Comparison of ENCODE assay signal across 29 cellular contexts in the genomic region with DNA sequence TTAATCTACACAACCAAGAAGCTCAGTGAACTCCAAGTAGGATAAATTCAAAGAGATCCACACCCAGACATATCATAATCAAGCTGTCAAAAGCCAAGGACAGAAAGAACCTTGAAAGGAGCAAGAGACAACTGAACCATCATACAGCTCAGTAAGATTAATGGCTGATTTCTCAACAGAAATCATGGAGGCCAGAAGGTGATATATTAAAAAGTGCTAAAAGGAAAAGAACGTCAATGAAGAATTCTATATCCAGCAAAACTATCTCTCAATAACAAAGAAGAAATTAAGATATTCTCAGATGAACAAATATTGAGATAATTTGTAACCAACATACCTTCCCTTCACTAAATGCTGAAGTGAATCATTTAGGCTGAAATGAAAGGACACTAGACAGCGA.
"Had no signal": no experiment of that assay in that cellular context is flagged by ENCODE, and none has a peak within 500 bp of the region (broad histone marks: within the 10 kb centered on the region; RNA-seq: fewer than 3 reads in every experiment).

No MANE protein-coding gene starts in this region.

- H3K4me3 Mint-ChIP-seq: stimulated activated effector memory CD8-positive, alpha-beta T cell treated with anti-CD3 and anti-CD28 coated beads, Interleukin-12 subunit alpha, Interleukin-12 subunit beta, amount 100 ng/mL, for 72 hours; stimulated activated memory B cell treated with anti-CD40 and anti-IgM and Interleukin-4, amounts not matched to agents 10 μg/mL and 1 μg/mL and 100 μg/mL, for 72 hours; stimulated activated naive B cell treated with anti-CD40 and anti-IgM and Interleukin-4, amounts not matched to agents 10 μg/mL and 1 μg/mL and 100 μg/mL, for 72 hours; stimulated activated naive CD8-positive, alpha-beta T cell treated with anti-CD3 and anti-CD28 coated beads, Interleukin-15, amount 100 ng/mL, for 72 hours; stimulated activated naive CD8-positive, alpha-beta T cell treated with anti-CD3 and anti-CD28 coated beads, Interleukin-15, Interleukin-2, amounts not matched to agents 100 ng/mL and 50 ng/mL, for 24 hours; type B pancreatic cell had no signal

- DNase-seq: stimulated activated CD4-positive, alpha-beta T cell treated with anti-CD3 and anti-CD28 coated beads, Interleukin-2, amount 100 ng/mL, for 48 hours; stimulated activated CD4-positive, alpha-beta T cell treated with anti-CD3 and anti-CD28 coated beads, Interleukin-4, amount 100 ng/mL, for 1 hour; stimulated activated CD4-positive, alpha-beta T cell treated with anti-CD3 and anti-CD28 coated beads, Interleukin-4, amount 100 ng/mL, for 24 hours; stimulated activated CD4-positive, alpha-beta T cell treated with anti-CD3 and anti-CD28 coated beads, Interleukin-4, amount 100 ng/mL, for 4 hours; stimulated activated CD8-positive, alpha-beta memory T cell treated with anti-CD3 and anti-CD28 coated beads, Interleukin-4, amount 100 ng/mL, for 48 hours; stimulated activated naive B cell treated with anti-CD40 and anti-IgM and Interleukin-4, amounts not matched to agents 10 μg/mL and 1 μg/mL and 100 μg/mL, for 72 hours; stimulated activated naive CD4-positive, alpha-beta T cell; stimulated activated naive CD4-positive, alpha-beta T cell treated with Interleukin-2 at 50 U/mL for 16 hours; stimulated activated naive CD8-positive, alpha-beta T cell treated with anti-CD3 and anti-CD28 coated beads, Interleukin-15, amount 100 ng/mL, for 72 hours; stimulated activated naive CD8-positive, alpha-beta T cell treated with anti-CD3 and anti-CD28 coated beads, Interleukin-15, Interleukin-2, amounts not matched to agents 100 U/mL and 50 U/mL, for 24 hours; stomach; substantia nigra; testis; thyroid gland; tibial artery; transverse colon; trophoblast cell; upper lobe of left lung; upper lobe of right lung; uterus had no signal

- H3K27ac ChIP-seq: stomach, suprapubic skin, testis, thyroid gland, tibial nerve, upper lobe of left lung, upper lobe of right lung, uterus, vagina had no signal

- H3K36me3 ChIP-seq: stomach, suprapubic skin, thoracic aorta, thyroid gland, tibial artery, tibial nerve, transverse colon, upper lobe of left lung, upper lobe of right lung, uterus, vagina had no signal

- H3K4me1 ChIP-seq: upper lobe of left lung, upper lobe of right lung, uterus had no signal

- H3K27ac Mint-ChIP-seq: stimulated activated effector memory CD8-positive, alpha-beta T cell treated with anti-CD3 and anti-CD28 coated beads, Interleukin-12 subunit alpha, Interleukin-12 subunit beta, amount 100 ng/mL, for 72 hours; stimulated activated memory B cell treated with anti-CD40 and anti-IgM and Interleukin-4, amounts not matched to agents 10 μg/mL and 1 μg/mL and 100 μg/mL, for 72 hours; stimulated activated naive B cell treated with anti-CD40 and anti-IgM and Interleukin-4, amounts not matched to agents 10 μg/mL and 1 μg/mL and 100 μg/mL, for 72 hours; stimulated activated naive CD8-positive, alpha-beta T cell treated with anti-CD3 and anti-CD28 coated beads, Interleukin-15, amount 100 ng/mL, for 72 hours; stimulated activated naive CD8-positive, alpha-beta T cell treated with anti-CD3 and anti-CD28 coated beads, Interleukin-15, Interleukin-2, amounts not matched to agents 100 ng/mL and 50 ng/mL, for 24 hours; type B pancreatic cell had no signal

- H3K36me3 Mint-ChIP-seq: stimulated activated effector memory CD8-positive, alpha-beta T cell treated with anti-CD3 and anti-CD28 coated beads, Interleukin-12 subunit alpha, Interleukin-12 subunit beta, amount 100 ng/mL, for 72 hours; stimulated activated memory B cell treated with anti-CD40 and anti-IgM and Interleukin-4, amounts not matched to agents 10 μg/mL and 1 μg/mL and 100 μg/mL, for 72 hours; stimulated activated naive B cell treated with anti-CD40 and anti-IgM and Interleukin-4, amounts not matched to agents 10 μg/mL and 1 μg/mL and 100 μg/mL, for 72 hours had no signal

- H3K27me3 ChIP-seq: stomach, suprapubic skin, testis, thyroid gland, tibial artery, tibial nerve, transverse colon, upper lobe of left lung, upper lobe of right lung, uterus, vagina had no signal

- ATAC-seq: stimulated activated effector memory CD8-positive, alpha-beta T cell treated with anti-CD3 and anti-CD28 coated beads, Interleukin-12 subunit alpha, Interleukin-12 subunit beta, amount 100 ng/mL, for 72 hours; stimulated activated memory B cell treated with anti-CD40 and anti-IgM and Interleukin-4, amounts not matched to agents 10 μg/mL and 1 μg/mL and 100 μg/mL, for 72 hours; stimulated activated naive B cell treated with anti-CD40 and anti-IgM and Interleukin-4, amounts not matched to agents 10 μg/mL and 1 μg/mL and 100 μg/mL, for 72 hours; stimulated activated naive CD8-positive, alpha-beta T cell treated with anti-CD3 and anti-CD28 coated beads, Interleukin-15, amount 100 ng/mL, for 72 hours; stimulated activated naive CD8-positive, alpha-beta T cell treated with anti-CD3 and anti-CD28 coated beads, Interleukin-15, Interleukin-2, amounts not matched to agents 100 U/mL and 50 U/mL, for 24 hours; upper lobe of right lung had no signal

- H3K4me1 Mint-ChIP-seq: stimulated activated effector memory CD8-positive, alpha-beta T cell treated with anti-CD3 and anti-CD28 coated beads, Interleukin-12 subunit alpha, Interleukin-12 subunit beta, amount 100 ng/mL, for 72 hours; stimulated activated memory B cell treated with anti-CD40 and anti-IgM and Interleukin-4, amounts not matched to agents 10 μg/mL and 1 μg/mL and 100 μg/mL, for 72 hours; stimulated activated naive B cell treated with anti-CD40 and anti-IgM and Interleukin-4, amounts not matched to agents 10 μg/mL and 1 μg/mL and 100 μg/mL, for 72 hours; stimulated activated naive CD8-positive, alpha-beta T cell treated with anti-CD3 and anti-CD28 coated beads, Interleukin-15, amount 100 ng/mL, for 72 hours had no signal

- H3K27me3 Mint-ChIP-seq: stimulated activated naive B cell treated with anti-CD40 and anti-IgM and Interleukin-4, amounts not matched to agents 10 μg/mL and 1 μg/mL and 100 μg/mL, for 72 hours had no signal

- H3K4me3 ChIP-seq: stomach, suprapubic skin, testis, thoracic aorta, thyroid gland, tibial artery, tibial nerve, transverse colon, upper lobe of left lung, upper lobe of right lung, uterus, vagina had no signal

- FAIRE-seq: urothelium cell line had no signal

- H3K9me3 ChIP-seq: suprapubic skin, testis, thyroid gland, tibial artery, transverse colon had no signal
